In the genomic region with DNA sequence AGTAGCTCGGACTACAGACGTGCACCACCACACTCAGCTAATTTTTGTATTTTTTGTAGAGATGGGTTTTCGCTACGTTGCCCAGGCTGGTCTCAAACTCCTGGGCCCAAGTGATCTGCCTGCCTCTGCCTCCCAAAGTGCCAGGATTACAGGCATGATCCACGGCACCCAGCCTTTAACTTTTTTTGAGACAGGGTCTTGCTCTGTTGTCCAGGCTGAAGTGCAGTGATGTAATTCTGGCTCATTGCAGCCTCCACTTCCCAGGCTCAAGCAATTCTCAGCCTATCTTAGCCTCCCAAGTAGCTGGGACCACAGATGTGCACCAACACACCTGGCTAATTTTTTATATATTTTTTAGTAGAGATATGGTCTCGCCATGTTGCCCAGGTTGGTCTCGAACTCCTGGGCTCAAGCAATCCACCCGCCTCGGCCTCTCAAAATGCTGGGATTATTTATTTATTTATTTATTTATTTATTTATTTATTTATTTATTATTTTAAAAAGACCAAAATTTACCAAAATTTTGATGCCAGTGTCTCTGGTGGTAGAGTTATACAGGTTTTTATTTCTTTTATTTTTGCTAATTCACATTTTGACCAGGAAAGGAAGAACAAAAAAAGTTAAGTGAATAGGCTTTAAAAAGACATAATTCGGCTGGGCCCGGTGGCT, we compare ENCODE assay signal across 39 cellular contexts. TPM values are rescaled to one million over a fixed set of nuclear protein-coding genes. Genes with fewer than 3 reads are reported as not detected.
"Had no signal": no experiment of that assay in that cellular context is flagged by ENCODE, and none has a peak within 500 bp of the region (broad histone marks: within the 10 kb centered on the region; RNA-seq: fewer than 3 reads in every experiment).

No MANE protein-coding gene starts in this region.

- H3K36me3 ChIP-seq: ascending aorta, cardiac muscle cell had no signal

- H3K27ac ChIP-seq: ascending aorta, cardiac muscle cell, VCaP had no signal

- H3K4me1 Mint-ChIP-seq: brain; central memory CD8-positive, alpha-beta T cell had no signal

- FAIRE-seq: bronchial epithelial cell, TTC549 had no signal

- DNase-seq: activated CD4-positive, alpha-beta memory T cell treated with anti-CD3 and anti-CD28 coated beads, Interleukin-2, amount 10 ng/mL, durations not matched to agents 7 days and 5 days; activated CD4-positive, alpha-beta T cell treated with anti-CD3 and anti-CD28 coated beads for 1 hour; activated CD4-positive, alpha-beta T cell treated with anti-CD3 and anti-CD28 coated beads for 36 hours; activated CD4-positive, alpha-beta T cell treated with anti-CD3 and anti-CD28 coated beads for 48 hours; activated CD4-positive, alpha-beta T cell treated with anti-CD3 and anti-CD28 coated beads, Interleukin-2, amount 10 ng/mL, durations not matched to agents 7 days and 5 days; activated CD4-positive, alpha-beta T cell treated with anti-CD3 and anti-CD28 coated beads, Interleukin-2, amount 50 U/mL, for 48 hours; activated CD4-positive, CD25-positive, alpha-beta regulatory T cell; activated CD8-positive, alpha-beta memory T cell treated with anti-CD3 and anti-CD28 coated beads for 24 hours; activated CD8-positive, alpha-beta memory T cell treated with anti-CD3 and anti-CD28 coated beads, Interleukin-2, amount 10 ng/mL, durations not matched to agents 7 days and 5 days; activated CD8-positive, alpha-beta memory T cell treated with anti-CD3 and anti-CD28 coated beads, Interleukin-2, amount 50 U/mL, for 48 hours; activated CD8-positive, alpha-beta T cell treated with anti-CD3 and anti-CD28 coated beads, Interleukin-2, amount 10 ng/mL, durations not matched to agents 7 days and 5 days; activated effector memory CD4-positive, alpha-beta T cell treated with Interleukin-2 at 50 U/mL for 16 hours; activated gamma-delta T cell; activated naive CD4-positive, alpha-beta T cell treated with anti-CD3 and anti-CD28 coated beads, Interleukin-2, amount 10 ng/mL, durations not matched to agents 7 days and 5 days; activated naive CD4-positive, alpha-beta T cell treated with Interleukin-2 at 50 U/mL for 16 hours; activated naive CD8-positive, alpha-beta T cell treated with anti-CD3 and anti-CD28 coated beads, Interleukin-2, amount 10 ng/mL, durations not matched to agents 7 days and 5 days; activated naive CD8-positive, alpha-beta T cell treated with anti-CD3 and anti-CD28 coated beads, Interleukin-2, amount 50 U/mL, for 24 hours; activated T-cell treated with anti-CD3 and anti-CD28 coated beads, Interleukin-2, amount 50 U/mL, for 24 hours; activated T-cell treated with anti-CD3 and anti-CD28 coated beads, Interleukin-2, amount 50 U/mL, for 48 hours; amygdala; anterior cingulate cortex; caudate nucleus; cerebellar nuclear complex; T-helper 2 cell; T-helper 9 cell had no signal

- H3K27me3 Mint-ChIP-seq: activated CD4-positive, alpha-beta T cell treated with anti-CD3 and anti-CD28 coated beads, Interleukin-2, amount 10 ng/mL, durations not matched to agents 7 days and 5 days; activated naive CD4-positive, alpha-beta T cell treated with anti-CD3 and anti-CD28 coated beads, Interleukin-2, amount 10 ng/mL, durations not matched to agents 7 days and 5 days; activated naive CD8-positive, alpha-beta T cell; activated naive CD8-positive, alpha-beta T cell treated with anti-CD3 and anti-CD28 coated beads, Interleukin-2, amount 50 U/mL, for 24 hours; activated T-cell treated with anti-CD3 and anti-CD28 coated beads, Interleukin-2, amount 50 U/mL, for 24 hours; brain; central memory CD8-positive, alpha-beta T cell had no signal

- H3K27ac Mint-ChIP-seq: activated CD4-positive, alpha-beta memory T cell treated with anti-CD3 and anti-CD28 coated beads, Interleukin-2, amount 10 ng/mL, durations not matched to agents 7 days and 5 days; activated CD4-positive, alpha-beta T cell treated with anti-CD3 and anti-CD28 coated beads for 36 hours; activated CD4-positive, alpha-beta T cell treated with anti-CD3 and anti-CD28 coated beads, Interleukin-2, amount 10 ng/mL, durations not matched to agents 7 days and 5 days; activated CD8-positive, alpha-beta memory T cell treated with anti-CD3 and anti-CD28 coated beads, Interleukin-2, amount 10 ng/mL, durations not matched to agents 7 days and 5 days; activated CD8-positive, alpha-beta T cell treated with anti-CD3 and anti-CD28 coated beads, Interleukin-2, amount 10 ng/mL, durations not matched to agents 7 days and 5 days; activated naive CD4-positive, alpha-beta T cell treated with anti-CD3 and anti-CD28 coated beads, Interleukin-2, amount 10 ng/mL, durations not matched to agents 7 days and 5 days; activated naive CD4-positive, alpha-beta T cell treated with anti-CD3 and anti-CD28 coated beads, Interleukin-2, amount 50 U/mL, for 24 hours; activated naive CD8-positive, alpha-beta T cell; activated naive CD8-positive, alpha-beta T cell treated with anti-CD3 and anti-CD28 coated beads, Interleukin-2, amount 10 ng/mL, durations not matched to agents 7 days and 5 days; activated naive CD8-positive, alpha-beta T cell treated with anti-CD3 and anti-CD28 coated beads, Interleukin-2, amount 50 U/mL, for 24 hours; activated T-cell treated with anti-CD3 and anti-CD28 coated beads, Interleukin-2, amount 50 U/mL, for 24 hours; activated T-helper 2 cell treated with anti-CD3 and anti-CD28 coated beads, Interferon-gamma antibody, Interleukin-2, Interleukin-4, amounts not matched to agents 10 μg/mL and 5 μg/mL and 100 μg/mL, durations not matched to agents 14 hours and 24 hours and 36 hours; brain; T-helper 1 cell treated with Interleukin-12 subunit alpha and Interleukin-12 subunit beta and Interleukin-4 antibody, amounts not matched to agents 30 μg/mL and 1 μg/mL, for 36 hours; T-helper 2 cell treated with Interferon-gamma antibody and Interleukin-4, amounts not matched to agents 5 μg/mL and 100 μg/mL, for 36 hours had no signal

- H3K4me1 ChIP-seq: ascending aorta had no signal

- H3K4me3 Mint-ChIP-seq: activated CD4-positive, alpha-beta memory T cell treated with anti-CD3 and anti-CD28 coated beads, Interleukin-2, amount 10 ng/mL, durations not matched to agents 7 days and 5 days; activated CD4-positive, alpha-beta T cell treated with anti-CD3 and anti-CD28 coated beads for 36 hours; activated CD4-positive, alpha-beta T cell treated with anti-CD3 and anti-CD28 coated beads, Interleukin-2, amount 10 ng/mL, durations not matched to agents 7 days and 5 days; activated CD8-positive, alpha-beta memory T cell treated with anti-CD3 and anti-CD28 coated beads, Interleukin-2, amount 10 ng/mL, durations not matched to agents 7 days and 5 days; activated CD8-positive, alpha-beta T cell treated with anti-CD3 and anti-CD28 coated beads, Interleukin-2, amount 10 ng/mL, durations not matched to agents 7 days and 5 days; activated naive CD4-positive, alpha-beta T cell treated with anti-CD3 and anti-CD28 coated beads, Interleukin-2, amount 10 ng/mL, durations not matched to agents 7 days and 5 days; activated naive CD4-positive, alpha-beta T cell treated with anti-CD3 and anti-CD28 coated beads, Interleukin-2, amount 50 U/mL, for 24 hours; activated naive CD8-positive, alpha-beta T cell; activated naive CD8-positive, alpha-beta T cell treated with anti-CD3 and anti-CD28 coated beads, Interleukin-2, amount 10 ng/mL, durations not matched to agents 7 days and 5 days; activated naive CD8-positive, alpha-beta T cell treated with anti-CD3 and anti-CD28 coated beads, Interleukin-2, amount 50 U/mL, for 24 hours; activated T-cell treated with anti-CD3 and anti-CD28 coated beads, Interleukin-2, amount 50 U/mL, for 24 hours; brain; central memory CD8-positive, alpha-beta T cell; T-helper 1 cell treated with Interleukin-12 subunit alpha and Interleukin-12 subunit beta and Interleukin-4 antibody, amounts not matched to agents 30 μg/mL and 1 μg/mL, for 36 hours; T-helper 2 cell treated with Interferon-gamma antibody and Interleukin-4, amounts not matched to agents 5 μg/mL and 100 μg/mL, for 36 hours had no signal

- H3K9me3 Mint-ChIP-seq: activated naive CD4-positive, alpha-beta T cell treated with anti-CD3 and anti-CD28 coated beads, Interleukin-2, amount 10 ng/mL, durations not matched to agents 7 days and 5 days; activated naive CD4-positive, alpha-beta T cell treated with anti-CD3 and anti-CD28 coated beads, Interleukin-2, amount 50 U/mL, for 24 hours; activated naive CD8-positive, alpha-beta T cell treated with anti-CD3 and anti-CD28 coated beads, Interleukin-2, amount 10 ng/mL, durations not matched to agents 7 days and 5 days; activated naive CD8-positive, alpha-beta T cell treated with anti-CD3 and anti-CD28 coated beads, Interleukin-2, amount 50 U/mL, for 24 hours; activated T-cell treated with anti-CD3 and anti-CD28 coated beads, Interleukin-2, amount 50 U/mL, for 24 hours; activated T-helper 2 cell treated with anti-CD3 and anti-CD28 coated beads, Interferon-gamma antibody, Interleukin-2, Interleukin-4, amounts not matched to agents 10 μg/mL and 5 μg/mL and 100 μg/mL, durations not matched to agents 14 hours and 24 hours and 36 hours; central memory CD8-positive, alpha-beta T cell; T-helper 2 cell treated with Interferon-gamma antibody and Interleukin-4, amounts not matched to agents 5 μg/mL and 100 μg/mL, for 36 hours had no signal

- ATAC-seq: activated CD4-positive, alpha-beta T cell treated with anti-CD3 and anti-CD28 coated beads for 36 hours; activated CD4-positive, CD25-positive, alpha-beta regulatory T cell treated with anti-CD3 and anti-CD28 coated beads, Interleukin-2, amount 50 U/mL, for 24 hours; activated CD8-positive, alpha-beta memory T cell treated with anti-CD3 and anti-CD28 coated beads, Interleukin-2, amount 10 ng/mL, durations not matched to agents 7 days and 5 days; activated CD8-positive, alpha-beta T cell treated with anti-CD3 and anti-CD28 coated beads, Interleukin-2, amount 10 ng/mL, durations not matched to agents 7 days and 5 days; activated naive CD8-positive, alpha-beta T cell treated with anti-CD3 and anti-CD28 coated beads, Interleukin-2, amount 50 U/mL, for 24 hours had no signal

- H3K9me3 ChIP-seq: ascending aorta had no signal

- H3K4me3 ChIP-seq: ascending aorta, cardiac muscle cell had no signal

- H3K27me3 ChIP-seq: ascending aorta, cardiac muscle cell had no signal

- H3K36me3 Mint-ChIP-seq: activated CD8-positive, alpha-beta memory T cell treated with anti-CD3 and anti-CD28 coated beads, Interleukin-2, amount 10 ng/mL, durations not matched to agents 7 days and 5 days; activated naive CD4-positive, alpha-beta T cell treated with anti-CD3 and anti-CD28 coated beads, Interleukin-2, amount 10 ng/mL, durations not matched to agents 7 days and 5 days; activated naive CD4-positive, alpha-beta T cell treated with anti-CD3 and anti-CD28 coated beads, Interleukin-2, amount 50 U/mL, for 24 hours; activated naive CD8-positive, alpha-beta T cell; activated naive CD8-positive, alpha-beta T cell treated with anti-CD3 and anti-CD28 coated beads, Interleukin-2, amount 10 ng/mL, durations not matched to agents 7 days and 5 days had no signal

RNA-seq across cellular contexts. Expression of a gene that starts 25.0 kb away (rescaled TPM):
- total RNA-seq: activated CD4-positive, alpha-beta T cell treated with anti-CD3 and anti-CD28 coated beads, Interleukin-2, amount 10 ng/mL, durations not matched to agents 7 days and 5 days; activated CD8-positive, alpha-beta memory T cell treated with anti-CD3 and anti-CD28 coated beads, Interleukin-2, amount 10 ng/mL, durations not matched to agents 7 days and 5 days; activated CD8-positive, alpha-beta T cell treated with anti-CD3 and anti-CD28 coated beads, Interleukin-2, amount 10 ng/mL, durations not matched to agents 7 days and 5 days; activated naive CD8-positive, alpha-beta T cell treated with anti-CD3 and anti-CD28 coated beads, Interleukin-2, amount 10 ng/mL, durations not matched to agents 7 days and 5 days; activated T-helper 2 cell treated with anti-CD3 and anti-CD28 coated beads, Interferon-gamma antibody, Interleukin-2, Interleukin-4, amounts not matched to agents 10 μg/mL and 5 μg/mL and 100 μg/mL, durations not matched to agents 14 hours and 24 hours and 36 hours; ascending aorta; bronchial epithelial cell; cardiac muscle cell had no signal
- polyA plus RNA-seq: cardiac muscle cell had no signal

RNA-seq across cellular contexts. Expression of a gene that starts 25.2 kb away (rescaled TPM):
- total RNA-seq: activated CD4-positive, alpha-beta T cell treated with anti-CD3 and anti-CD28 coated beads for 36 hours; activated CD4-positive, alpha-beta T cell treated with anti-CD3 and anti-CD28 coated beads, Interleukin-2, amount 10 ng/mL, durations not matched to agents 7 days and 5 days; activated CD8-positive, alpha-beta T cell treated with anti-CD3 and anti-CD28 coated beads, Interleukin-2, amount 10 ng/mL, durations not matched to agents 7 days and 5 days; activated naive CD8-positive, alpha-beta T cell treated with anti-CD3 and anti-CD28 coated beads, Interleukin-2, amount 10 ng/mL, durations not matched to agents 7 days and 5 days; activated T-helper 2 cell treated with anti-CD3 and anti-CD28 coated beads, Interferon-gamma antibody, Interleukin-2, Interleukin-4, amounts not matched to agents 10 μg/mL and 5 μg/mL and 100 μg/mL, durations not matched to agents 14 hours and 24 hours and 36 hours; ascending aorta; bronchial epithelial cell; cardiac muscle cell; chondrocyte had no signal
- polyA plus RNA-seq: cardiac muscle cell had no signal
